In the genomic region with DNA sequence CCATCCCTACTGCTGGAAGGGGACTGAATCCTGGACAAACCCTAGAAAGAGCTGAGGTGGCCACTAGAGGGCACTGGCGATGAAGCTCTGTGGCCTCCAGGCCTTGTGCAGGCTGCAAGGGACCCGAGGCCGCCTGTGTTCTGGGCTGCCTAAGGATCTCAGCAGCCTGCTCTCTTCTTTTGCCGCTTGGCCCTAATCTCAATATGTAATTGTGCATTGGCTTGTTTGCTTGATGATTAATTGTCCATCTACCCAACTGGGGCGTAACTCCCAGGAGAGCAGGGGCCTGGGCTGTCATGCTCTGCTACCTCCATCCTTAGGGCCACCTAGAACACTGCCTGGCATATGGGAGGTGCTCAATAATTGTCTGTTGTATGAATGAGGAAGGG, we compare ENCODE assay signal across 8 cellular contexts.
DNase-seq lines count a peak whose midpoint lies in the region; ATAC-seq and TF ChIP-seq lines count a peak whose summit lies in the region.

No MANE protein-coding gene starts in this region.

- ATAC-seq in HG02763 (IDR thresholded peaks at IDR 0.05; ENCODE audit: unreplicated experiment) (peak; percentile 72), HG02840 (IDR thresholded peaks at IDR 0.05; ENCODE audit: low FRiP score, unreplicated experiment) (no peak)

- H3K9me3 ChIP-seq in ascending aorta (no peaks in the 10 kb centered on the region), smooth muscle cell (replicated peaks; ENCODE audit: low read depth) (no peaks in the 10 kb centered on the region)

- H4K20me1 ChIP-seq in smooth muscle cell (ENCODE audit: low read depth) = no peaks in the 10 kb centered on the region

- DNase-seq in NCI-H1694 treated with DMSO at 0.1 percent for 48 hours (lab: John Stamatoyannopoulos, UW) (peak; percentile 94), T-helper 22 cell (ENCODE audit: low read depth) (peak; percentile 30), ascending aorta (ENCODE audit: low spot score in 2 of 2) (peak; percentile 19 to 90), hepatic stellate cell (ENCODE audit: low spot score) (peak; percentile 94), smooth muscle cell (lab: John Stamatoyannopoulos, UW; ENCODE audit: unreplicated experiment) (peak; percentile 30)

- peak overlapping the region; percentile 25 to 34 for H3K27ac ChIP-seq in ascending aorta
- no peak overlapping the region for H3K27ac ChIP-seq in smooth muscle cell (ENCODE audit: low read depth)

- no peak overlapping the region for H3K4me3 ChIP-seq in GM12875 (ENCODE audit: low read depth, low read length)
- H3K4me3 ChIP-seq in ascending aorta = no peak overlapping the region
- no peak overlapping the region for H3K4me3 ChIP-seq in smooth muscle cell

- H3K9ac ChIP-seq in smooth muscle cell (ENCODE audit: low read depth) = no peak overlapping the region

- no peaks in the 10 kb centered on the region for H3F3A ChIP-seq in smooth muscle cell (ENCODE audit: low read depth)

- H3K4me2 ChIP-seq in smooth muscle cell = no peak overlapping the region

- intact Hi-C loops in ascending aorta (cut with DNase I) = loop anchor here (1.0 to 10.0 kb wide), 2 partner anchors 85 to 552 kb away; no protein-coding TSS in a partner anchor

- 31% methylated on average over 5 of the region's 5 CpGs for WGBS in smooth muscle cell (ENCODE audit: low lambda C conversion rate)

- TF ChIP-seq CTCF in GM12875 (IDR thresholded peaks at IDR 0.05; ENCODE audit: borderline replicate concordance, insufficient read depth, low read depth, low read length) (peak; percentile 92), ascending aorta (IDR thresholded peaks at IDR 0.05) (peak; percentile 80 to 90 (median 84)), smooth muscle cell (IDR thresholded peaks at IDR 0.05; ENCODE audit: borderline replicate concordance, insufficient read depth, poor library complexity, severe bottlenecking) (peak; percentile 80)

- H2AFZ ChIP-seq in smooth muscle cell (ENCODE audit: low read depth) = no peak overlapping the region

- no peaks in the 10 kb centered on the region for H3K79me2 ChIP-seq in smooth muscle cell (ENCODE audit: low read depth)

- peaks cover 33 to 64% of the 10 kb centered on the region in 2 donors for H3K36me3 ChIP-seq in ascending aorta
- no peaks in the 10 kb centered on the region for H3K36me3 ChIP-seq in smooth muscle cell (ENCODE audit: low read depth)

- H3K27me3 ChIP-seq in ascending aorta = no peaks in the 10 kb centered on the region
- no peaks in the 10 kb centered on the region for H3K27me3 ChIP-seq in smooth muscle cell (ENCODE audit: low read depth)

- no peaks in the 10 kb centered on the region for H3K4me1 ChIP-seq in ascending aorta
- H3K4me1 ChIP-seq in smooth muscle cell (ENCODE audit: low read depth) = no peaks in the 10 kb centered on the region

Comparison
In these comparisons a context has a peak if more than half of its experiments do, and no peak if none do; other contexts are left out.
1. DNase-seq: peak in every context shown above with its lines; median percentile 94 in NCI-H1694 treated with DMSO at 0.1 percent for 48 hours; 94 in hepatic stellate cell; 54 in ascending aorta; 30 in T-helper 22 cell; 30 in smooth muscle cell.